ENCODE assay signal across 8 cellular contexts in genomic region chr6:73579851-73580246, GRCh38. TPM values are rescaled to one million over a fixed set of nuclear protein-coding genes. Genes with fewer than 3 reads are reported as not detected.
DNase-seq lines count a peak whose midpoint lies in the region; ATAC-seq, FAIRE-seq and TF ChIP-seq lines count a peak whose summit lies in the region.

No MANE protein-coding gene starts in this region.

- TF ChIP-seq EP300 in HepG2 (IDR thresholded peaks at IDR 0.05; ENCODE audit: low read depth in 2 of 2, low read length in 2 of 2): no peak
- no peak for TF ChIP-seq EP300 in HepG2 (CRISPR knock-in tag; IDR thresholded peaks at IDR 0.05; ENCODE audit: borderline replicate concordance)

- intact Hi-C loops in Panc1 (cut with micrococcal nuclease; ENCODE audit: unreplicated experiment): loop anchor here (2.0 kb wide), 1 partner anchor 59 kb away; the partner anchor contains the start of gene EEF1A1
- intact Hi-C loops in HepG2 (cut with micrococcal nuclease; ENCODE audit: unreplicated experiment): loop anchor here (1.0 kb wide), 2 partner anchors 13 to 59 kb away; partner anchors contain the start of gene EEF1A1

- H3K4me2 ChIP-seq in HepG2 (ENCODE audit: low read depth, low read length): peak overlapping the region; percentile 97

- TF ChIP-seq RAD21 in HepG2 (CRISPR knock-in tag; IDR thresholded peaks at IDR 0.05): no peak

- H3K9ac ChIP-seq in HepG2 (ENCODE audit: insufficient read depth, low read depth, low read length): peak overlapping the region; percentile 91

- H3K9me3 ChIP-seq in HEK293 (ENCODE audit: control insufficient read depth, insufficient read depth, low read depth, low read length) (no peaks in the 10 kb centered on the region), Panc1 (ENCODE audit: control insufficient read depth, insufficient read depth, low read depth, low read length) (peaks cover 4% of the 10 kb centered on the region; the same call in 1 of the 2 replicates), HepG2 (ENCODE audit: low read length) (no peaks in the 10 kb centered on the region)

- peak; percentile 76 for ATAC-seq in Panc1
- ATAC-seq in HepG2: peak; percentile 75

- H3K36me3 ChIP-seq in HEK293 (ENCODE audit: control insufficient read depth in 2 of 2, insufficient read depth in 1 of 2, low read length in 2 of 2) (no peaks in the 10 kb centered on the region), Panc1 (ENCODE audit: control insufficient read depth, insufficient read depth, low read length) (no peaks in the 10 kb centered on the region), HepG2 (replicated peaks in 1 of 2; ENCODE audit: control insufficient read depth in 1 of 2, insufficient read depth in 2 of 2, low read length in 2 of 2) (no peaks in the 10 kb centered on the region)

- H4K20me1 ChIP-seq in HepG2 (ENCODE audit: insufficient read depth, low read length): no peaks in the 10 kb centered on the region

- H3K27me3 ChIP-seq in Panc1 (ENCODE audit: control insufficient read depth, insufficient read depth, low read length) (no peaks in the 10 kb centered on the region), HepG2 (ENCODE audit: control insufficient read depth in 1 of 2, insufficient read depth in 2 of 2, low read length in 2 of 2) (no peaks in the 10 kb centered on the region; a peak in 1 of 5 replicates)

- H2AFZ ChIP-seq in HepG2 (ENCODE audit: low read length): no peak overlapping the region

- H3K27ac ChIP-seq in HEK293 (ENCODE audit: extremely low read depth, low read depth, low read length) (peak overlapping the region; percentile 72), Panc1 (ENCODE audit: low read length) (peak overlapping the region; percentile 100), cingulate gyrus (ENCODE audit: low read depth, low read length) (peak overlapping the region; percentile 96), HepG2 (ENCODE audit: extremely low read length, insufficient read depth, low read length) (peak overlapping the region; percentile 99), substantia nigra (ENCODE audit: low read depth, low read length, poor library complexity, severe bottlenecking) (peak overlapping the region; percentile 88)

- POLR2A ChIA-PET in HEK293 (lab: Yijun Ruan, JAX): interaction anchor here (0.5 to 2.3 kb wide), 8 partner anchors 9 to 89 kb away, joined by 3 to 36 read pairs (median 6); partner anchors contain the start of gene EEF1A1
- POLR2A ChIA-PET in Panc1 (lab: Charles Lee): interaction anchor here (0.6 to 2.5 kb wide), 9 partner anchors 21 to 88 kb away, joined by 3 to 16 read pairs (median 5); partner anchors contain the start of gene EEF1A1
- POLR2A ChIA-PET in HepG2 (lab: Yijun Ruan, JAX): interaction anchor here (0.7 to 3.1 kb wide), 14 partner anchors 8 to 118 kb away, joined by 3 to 113 read pairs (median 10); partner anchors contain the start of genes EEF1A1, MTO1 and SLC17A5

- H3K4me1 ChIP-seq in HEK293 (ENCODE audit: control insufficient read depth, insufficient read depth, low read length) (peaks cover 8% of the 10 kb centered on the region; the same call in 1 of the 2 replicates), Panc1 (ENCODE audit: control insufficient read depth, insufficient read depth, low read length) (peaks cover 45% of the 10 kb centered on the region), HepG2 (ENCODE audit: insufficient read depth, low read length) (peaks cover 45% of the 10 kb centered on the region)

- CTCF ChIA-PET in HEK293 (lab: Yijun Ruan, JAX): interaction anchor here (0.6 to 1.8 kb wide), 15 partner anchors 9 to 221 kb away, joined by 3 to 7 read pairs (median 5); partner anchors contain the start of gene EEF1A1
- CTCF ChIA-PET in Panc1 (lab: Charles Lee): interaction anchor here (0.6 to 0.9 kb wide), 2 partner anchors 66 to 163 kb away, joined by 6 to 8 read pairs; no protein-coding TSS in a partner anchor
- CTCF ChIA-PET in HepG2 (lab: Yijun Ruan, JAX; ENCODE audit: low intra/inter-chr PET ratio, low total read pairs): no interaction called here

- BruUV-seq in Panc1 (replicated peaks; lab: Mats Ljungman, UMichigan) (no TSS peak), HepG2 (replicated peaks; lab: Mats Ljungman, UMichigan) (no TSS peak)

- no peak for TF ChIP-seq POLR2A in HepG2 (IDR thresholded peaks at IDR 0.05; ENCODE audit: insufficient read depth in 1 of 2, low read depth in 2 of 2, low read length in 2 of 2)

- WGBS in HepG2 (ENCODE audit: low lambda C conversion rate): 4% methylated on average over 4 of the region's 4 CpGs

- FAIRE-seq in HepG2 (lab: Jason Lieb, UNC) (no peak), frontal cortex (lab: Jason Lieb, UNC) (no peak)

- DNase-seq in DMS53 (lab: John Stamatoyannopoulos, UW) (peak; percentile 82), Panc1 (ENCODE audit: low read depth, low spot score) (peak; percentile 60), HepG2 (ENCODE audit: low spot score) (peak; percentile 81), substantia nigra (lab: John Stamatoyannopoulos, UW) (peak in 12 of 49 donors; percentile 21 to 77 (median 50)), frontal cortex (ENCODE audit: low spot score in 2 of 2) (no peak)
- DNase-seq in activated CD8-positive, alpha-beta memory T cell treated with anti-CD3 and anti-CD28 coated beads, Interleukin-2, amount 50 U/mL, for 4 hours: no peak

- H3K79me2 ChIP-seq in HepG2 (ENCODE audit: insufficient read depth, low read length): no peaks in the 10 kb centered on the region

- TF ChIP-seq CTCF in HEK293 (tag by site-specific recombination; IDR thresholded peaks at IDR 0.05): no peak
- no peak for TF ChIP-seq CTCF in Panc1 (IDR thresholded peaks at IDR 0.05)
- TF ChIP-seq CTCF in HepG2 (CRISPR knock-in tag; IDR thresholded peaks at IDR 0.05): no peak

- no peak overlapping the region; the same call in 1 of the 2 replicates for H3K4me3 ChIP-seq in HEK293 (ENCODE audit: low read depth, low read length)
- H3K4me3 ChIP-seq in Panc1 (ENCODE audit: low read depth in 2 of 2, low read length in 2 of 2): peak overlapping the region in 1 of 2 experiments; percentile 55; a peak in 2 of 4 replicates
- H3K4me3 ChIP-seq in HepG2 (replicated peaks in 1 of 3; ENCODE audit: insufficient read depth in 1 of 3, low read depth in 2 of 3, low read length in 3 of 3): peak overlapping the region in 2 of 3 experiments; percentile 63 to 67; a peak in 3 of 6 replicates

- in situ Hi-C loops in Panc1 (cut with HindIII; ENCODE audit: low pct_unique_long_range_greater_than_20kb, low sequenced_read_pairs) (no loop called here), HepG2 (cut with HindIII; ENCODE audit: extremely low pct_ligation_motif_present, low pct_unique_long_range_greater_than_20kb) (loop anchor here (10.0 kb wide), 1 partner anchor 55 kb away; the partner anchor contains the start of gene EEF1A1)

TF ChIP-seq in HEK293, 187 proteins besides CTCF, POLR2A, EP300 and RAD21 (continues in another document):
- TF ChIP-seq ZSCAN4 (tag by site-specific recombination; IDR thresholded peaks at IDR 0.05): no peak
- no peak for TF ChIP-seq ZNF76 (tag by site-specific recombination; IDR thresholded peaks at IDR 0.05; ENCODE audit: borderline replicate concordance, low read depth)

TF ChIP-seq in HepG2, 621 proteins besides CTCF, POLR2A, EP300 and RAD21 (continues in another document):
- no peak for TF ChIP-seq NFIC (IDR thresholded peaks at IDR 0.05; ENCODE audit: low read length)
- peak; percentile 69; the same call in 1 of the 2 replicates for TF ChIP-seq ISL2 (CRISPR knock-in tag; IDR thresholded peaks at IDR 0.05)
- no peak for TF ChIP-seq PCBP2 (optimal IDR thresholded peaks at IDR 0.05; ENCODE audit: low read depth, low read length, poor library complexity, severe bottlenecking)
- TF ChIP-seq YEATS4 (CRISPR knock-in tag; IDR thresholded peaks at IDR 0.05; ENCODE audit: borderline replicate concordance): no peak
- 0 out of 2 replicates have a peak, but pooled peaks have one; percentile 20 for TF ChIP-seq NCOR1 (IDR thresholded peaks at IDR 0.05; ENCODE audit: borderline replicate concordance, low read length)

RNA-seq across cellular contexts. Expression of gene EEF1A1, which starts 59.0 kb away (rescaled TPM):
- 10,069 TPM for total RNA-seq in Panc1 (2021; ENCODE audit: unreplicated experiment)
- polyA plus RNA-seq in Panc1 (2012; ENCODE audit: insufficient read length): 8,925 TPM
- 13,726 and 19,145 TPM in 2 replicates for total RNA-seq in HepG2 (2016; rRNA removed; fragmentation: Illumina TruSeq; extraction: Trizol)
- 8,339 and 10,487 TPM in 2 replicates for total RNA-seq in HepG2 (2016; cell fraction: cytosol; rRNA removed; fragmentation: Illumina TruSeq; extraction: Trizol; ENCODE audit: low read depth)
- total RNA-seq in HepG2 (2016; cell fraction: insoluble cytoplasmic fraction; rRNA removed; fragmentation: Illumina TruSeq; extraction: Trizol): 13,733 and 18,946 TPM in 2 replicates
- total RNA-seq in HepG2 (2016; cell fraction: membrane; rRNA removed; fragmentation: Illumina TruSeq; extraction: Trizol): 28,006 and 33,792 TPM in 2 replicates
- total RNA-seq in HepG2 (2016; cell fraction: nucleus; rRNA removed; fragmentation: Illumina TruSeq; extraction: Trizol): 5,621 and 5,952 TPM in 2 replicates
- 14,480 and 17,172 TPM in 2 replicates for polyA plus RNA-seq in HepG2 (2011; rRNA removed)
- polyA plus RNA-seq in HepG2 (2011; cell fraction: cytosol; rRNA removed): 15,977 and 19,367 TPM in 2 replicates
- 3,845 and 5,107 TPM in 2 replicates for polyA plus RNA-seq in HepG2 (2011; cell fraction: nucleus; rRNA removed)
- 17,181 and 19,057 TPM in 2 replicates for polyA plus RNA-seq in HepG2 (2012)
- 12,881 and 14,827 TPM in 2 replicates for polyA plus RNA-seq in HepG2 (2016; cell fraction: cytosol; fragmentation: Illumina TruSeq; extraction: Trizol; ENCODE audit: low read depth)
- polyA plus RNA-seq in HepG2 (2016; cell fraction: insoluble cytoplasmic fraction; fragmentation: Illumina TruSeq; extraction: Trizol; ENCODE audit: low read depth): 16,271 and 16,577 TPM in 2 replicates
- polyA plus RNA-seq in HepG2 (2016; cell fraction: membrane; fragmentation: Illumina TruSeq; extraction: Trizol; ENCODE audit: low read depth): 23,858 and 27,229 TPM in 2 replicates
- polyA plus RNA-seq in HepG2 (2016; cell fraction: nucleus; fragmentation: Illumina TruSeq; extraction: Trizol; ENCODE audit: insufficient read depth, low read depth): 6,994 and 7,179 TPM in 2 replicates
- 11,031 and 11,693 TPM in 2 replicates for polyA minus RNA-seq in HepG2 (2011; rRNA and poly(A)+ RNA removed; ENCODE audit: low replicate concordance)
- polyA minus RNA-seq in HepG2 (2011; cell fraction: cytosol; rRNA and poly(A)+ RNA removed): 6,843 and 8,738 TPM in 2 replicates
- polyA minus RNA-seq in HepG2 (2011; cell fraction: nucleus; rRNA and poly(A)+ RNA removed): 1,924 and 3,380 TPM in 2 replicates
- 20,614 TPM for total RNA-seq in frontal cortex

Comparison
In these comparisons a context has a peak if more than half of its experiments do, and no peak if none do; other contexts are left out.
1. DNase-seq: peak in DMS53 (single experiment), Panc1 (single experiment) and HepG2 (single experiment); none in frontal cortex (0 of 2) and activated CD8-positive, alpha-beta memory T cell treated with anti-CD3 and anti-CD28 coated beads, Interleukin-2, amount 50 U/mL, for 4 hours (single experiment).
2. Peak in every context shown above with its lines, with median percentiles within 50 percentile points of each other: H3K27ac ChIP-seq.